8 cellular contexts compared by ENCODE assay signal in genomic region chr7:1459512-1459892, GRCh38. TPM values are rescaled to one million over a fixed set of nuclear protein-coding genes. Genes with fewer than 3 reads are reported as not detected.
DNase-seq lines count a peak whose midpoint lies in the region; ATAC-seq, FAIRE-seq and TF ChIP-seq lines count a peak whose summit lies in the region.

No MANE protein-coding gene starts in this region.

- peaks cover 18% of the 10 kb centered on the region for H3K4me1 Mint-ChIP-seq in T-helper 17 cell

- peak overlapping the region; percentile 74 for H3K4me3 ChIP-seq in psoas muscle

- H3K9me3 ChIP-seq in T-helper 17 cell (ENCODE audit: control insufficient read depth, low read length, poor library complexity, severe bottlenecking) (no peaks in the 10 kb centered on the region), psoas muscle (no peaks in the 10 kb centered on the region)

- no peak overlapping the region for H3K27ac Mint-ChIP-seq in T-helper 17 cell

- peaks cover 20% of the 10 kb centered on the region for H3K4me1 ChIP-seq in psoas muscle

- H3K27me3 Mint-ChIP-seq in T-helper 17 cell, result no peaks in the 10 kb centered on the region

- H3K36me3 Mint-ChIP-seq in T-helper 17 cell (ENCODE audit: low read depth), result no peaks in the 10 kb centered on the region

- WGBS in psoas muscle, 3 donors, result 0 to 1% (median 0%) methylated on average over 15 to 35 of the region's 35 CpGs

- no peaks in the 10 kb centered on the region for H3K27me3 ChIP-seq in psoas muscle (ENCODE audit: insufficient read depth in 3 of 3, low read length in 2 of 3)

- peak; percentile 100 for DNase-seq in GM12892 (ENCODE audit: insufficient read length)
- DNase-seq in NCI-H1436 treated with DMSO at 0.1 percent for 48 hours (lab: John Stamatoyannopoulos, UW), result peak; percentile 82
- peak; percentile 98 to 99 (median 99) for DNase-seq in T-helper 17 cell
- DNase-seq in amygdala (lab: John Stamatoyannopoulos, UW), result peak; percentile 76 to 100 (median 99)
- DNase-seq in left ventricle myocardium superior, result peak; percentile 100
- DNase-seq in psoas muscle, result peak; percentile 100
- peak; percentile 100 for DNase-seq in ureter (ENCODE audit: low spot score)

- H3K27ac ChIP-seq in psoas muscle, result peak overlapping the region; percentile 82

- ATAC-seq in HG02870 (IDR thresholded peaks at IDR 0.05; ENCODE audit: unreplicated experiment) (peak; percentile 92), T-helper 17 cell (peak; percentile 96), left ventricle myocardium superior (peak; percentile 94), psoas muscle (peak; percentile 91 to 93 (median 92))

- no peak for TF ChIP-seq POLR2A in GM12892 (IDR thresholded peaks at IDR 0.05; ENCODE audit: low read depth, low read length)

- TF ChIP-seq CTCF in psoas muscle (IDR thresholded peaks at IDR 0.05), result no peak

- H3K4me3 Mint-ChIP-seq in T-helper 17 cell, result peak overlapping the region; percentile 76

- intact Hi-C loops in left ventricle myocardium superior (cut with micrococcal nuclease), result no loop called here
- intact Hi-C loops in psoas muscle (cut with DNase I), result no loop called here

- H3K36me3 ChIP-seq in psoas muscle (ENCODE audit: insufficient read depth in 1 of 2, low read depth in 1 of 2), result no peaks in the 10 kb centered on the region

- peak; percentile 80 for FAIRE-seq in GM12892 (lab: Jason Lieb, UNC)

RNA-seq across cellular contexts. Expression of gene MICALL2, which starts 0.2 kb away (rescaled TPM):
- 0.36 TPM for polyA plus RNA-seq in GM12892 (2012; ENCODE audit: missing spikeins)
- total RNA-seq in T-helper 17 cell (1 to 10 TPM; 3.2 to 3.4 TPM), left ventricle myocardium superior (9.4 TPM), psoas muscle (10 to 100 TPM in 2 of 4 donors, 1 to 10 TPM in 2; 4.6 to 12.0 (median 8.9) TPM), ureter (54.7 TPM)
- polyA plus RNA-seq in psoas muscle, result 10 to 100 TPM in 1 of 3 donors, 1 to 10 TPM in 2; 4.9 to 10.9 (median 5.0) TPM

RNA-seq across cellular contexts. Expression of gene INTS1, which starts 44.7 kb away (rescaled TPM):
- 16.6 TPM for polyA plus RNA-seq in GM12892 (2012; ENCODE audit: missing spikeins)
- total RNA-seq in T-helper 17 cell (10 to 100 TPM; 88.2 to 89.4 TPM), left ventricle myocardium superior (32.0 TPM), psoas muscle (10 to 100 TPM; 61.3 to 77.6 (median 68.9) TPM), ureter (97.5 TPM)
- polyA plus RNA-seq in psoas muscle, result 10 to 100 TPM; 38.8 to 70.7 (median 44.0) TPM

Comparison
In these comparisons a context has a peak if more than half of its experiments do, and no peak if none do; other contexts are left out.
1. Peak in every context shown above with its lines: DNase-seq, ATAC-seq, H3K4me3 ChIP-seq and H3K27ac ChIP-seq.